ENCODE assay signal across 24 cellular contexts in the genomic region with DNA sequence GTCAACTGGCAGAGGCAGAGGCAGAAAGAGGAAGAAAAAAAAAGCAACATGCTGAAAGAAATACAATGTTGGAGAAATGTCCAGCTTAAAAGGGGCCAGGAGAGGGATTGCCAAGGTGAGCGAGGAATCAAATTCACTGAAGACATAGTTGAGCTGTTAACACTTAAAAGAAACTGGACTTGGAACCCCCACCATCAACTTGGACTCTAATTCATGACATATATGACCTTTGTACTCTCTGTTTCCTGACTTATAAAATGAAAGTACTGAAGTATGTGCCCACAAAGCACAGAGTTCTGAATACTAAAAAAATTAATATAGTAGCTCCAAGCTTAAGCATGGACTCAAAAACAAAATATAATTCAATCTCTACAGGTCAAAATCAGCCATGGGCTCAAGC. TPM values are rescaled to one million over a fixed set of nuclear protein-coding genes. Genes with fewer than 3 reads are reported as not detected.
DNase-seq lines count a peak whose midpoint lies in the region; ATAC-seq and TF ChIP-seq lines count a peak whose summit lies in the region.
"Had no signal": no experiment of that assay in that cellular context is flagged by ENCODE, and none has a peak within 500 bp of the region (broad histone marks: within the 10 kb centered on the region; RNA-seq: fewer than 3 reads in every experiment).

No MANE protein-coding gene starts in this region.

- POLR2A ChIA-PET in activated CD4-positive, alpha-beta T cell treated with anti-CD3 and anti-CD28 coated beads, Interleukin-2, amount 10 ng/mL, durations not matched to agents 7 days and 5 days (lab: Charles Lee) = no interaction called here

- no peak overlapping the region for H3K9ac ChIP-seq in KMS-11

- peaks cover 16% of the 10 kb centered on the region for H3K4me1 ChIP-seq in KMS-11 (ENCODE audit: low read depth, poor library complexity, severe bottlenecking)
- H3K4me1 ChIP-seq: BE2C, Caco-2 had no signal

- no peak for TF ChIP-seq CTCF in CD14-positive monocyte (IDR thresholded peaks at IDR 0.05)
- TF ChIP-seq CTCF in KMS-11 (conservative IDR thresholded peaks at IDR 0.05; ENCODE audit: low read depth, low read length) = no peak

- CTCF ChIA-PET in activated CD4-positive, alpha-beta T cell treated with anti-CD3 and anti-CD28 coated beads, Interleukin-2, amount 10 ng/mL, durations not matched to agents 7 days and 5 days (lab: Charles Lee) = no interaction called here

- no peak overlapping the region for H3K4me3 Mint-ChIP-seq in CD14-positive monocyte
- no peak overlapping the region for H3K4me3 Mint-ChIP-seq in activated CD4-positive, alpha-beta T cell treated with anti-CD3 and anti-CD28 coated beads, Interleukin-2, amount 10 ng/mL, durations not matched to agents 7 days and 5 days
- H3K4me3 Mint-ChIP-seq: CD4-positive, alpha-beta T cell had no signal

- DNase-seq in CD14-positive monocyte (ENCODE audit: low spot score) (no peak), NOMO-1 (lab: John Stamatoyannopoulos, UW; ENCODE audit: unreplicated experiment in 2 of 2) (peak; percentile 64 to 80), left colon (no peak), NCI-H345 treated with DMSO at 0.1 percent for 48 hours (lab: John Stamatoyannopoulos, UW; ENCODE audit: unreplicated experiment) (no peak)
- DNase-seq in activated CD4-positive, alpha-beta T cell treated with anti-CD3 and anti-CD28 coated beads, Interleukin-2, amount 10 ng/mL, durations not matched to agents 7 days and 5 days = no peak
- DNase-seq: BE2C; Caco-2; CD4-positive, alpha-beta T cell; GDM1; GOT3; IMR-90; Karpas-422; NCI-H1436; NCI-H2029; NCI-H345; NCI-H526; SHP77; T-helper 1 cell had no signal

- ATAC-seq in left colon (peak; percentile 63), GM21390 (IDR thresholded peaks at IDR 0.05; ENCODE audit: unreplicated experiment) (no peak)
- ATAC-seq: SK-N-SH treated with all-trans-retinoic acid at 6 μM for 48 hours had no signal

- H3K9me3 Mint-ChIP-seq in CD14-positive monocyte = no peaks in the 10 kb centered on the region
- H3K9me3 Mint-ChIP-seq in activated CD4-positive, alpha-beta T cell treated with anti-CD3 and anti-CD28 coated beads, Interleukin-2, amount 10 ng/mL, durations not matched to agents 7 days and 5 days = no peaks in the 10 kb centered on the region
- H3K9me3 Mint-ChIP-seq: CD4-positive, alpha-beta T cell had no signal

- peak overlapping the region; percentile 58 for H3K4me3 ChIP-seq in KMS-11 (IDR thresholded peaks at IDR 0.05; ENCODE audit: insufficient read depth, low read depth, low read length)

- H2AFZ ChIP-seq in KMS-11 (ENCODE audit: low read depth) = 0 out of 2 replicates have a peak overlapping the region, but pooled peaks have one; percentile 2

- H3K36me3 ChIP-seq in KMS-11 (ENCODE audit: insufficient read depth) = no peaks in the 10 kb centered on the region
- H3K36me3 ChIP-seq: BE2C had no signal

- peaks cover 0 to 20% (median 2%) of the 10 kb centered on the region in 3 donors for H3K27me3 Mint-ChIP-seq in CD14-positive monocyte (ENCODE audit: low read depth in 3 of 3)
- H3K27me3 Mint-ChIP-seq in activated CD4-positive, alpha-beta T cell treated with anti-CD3 and anti-CD28 coated beads, Interleukin-2, amount 10 ng/mL, durations not matched to agents 7 days and 5 days = peaks cover 11% of the 10 kb centered on the region

- H3K27me3 ChIP-seq in KMS-11 (ENCODE audit: insufficient read depth, low read depth) = no peaks in the 10 kb centered on the region
- H3K27me3 ChIP-seq: BE2C had no signal

- peak overlapping the region; percentile 36 for H3K4me2 ChIP-seq in KMS-11

- intact Hi-C loops in CD14-positive monocyte (cut with micrococcal nuclease) = no loop called here
- intact Hi-C loops in left colon (cut with DNase I, micrococcal nuclease) = no loop called here

- H4K20me1 ChIP-seq in KMS-11 (ENCODE audit: insufficient read depth) = no peaks in the 10 kb centered on the region

- no peaks in the 10 kb centered on the region for H3K36me3 Mint-ChIP-seq in CD14-positive monocyte
- H3K36me3 Mint-ChIP-seq in activated CD4-positive, alpha-beta T cell treated with anti-CD3 and anti-CD28 coated beads, Interleukin-2, amount 10 ng/mL, durations not matched to agents 7 days and 5 days (ENCODE audit: low read depth) = no peaks in the 10 kb centered on the region

- no peaks in the 10 kb centered on the region for H3K79me2 ChIP-seq in KMS-11 (ENCODE audit: insufficient read depth, low read depth)

- H3K4me1 Mint-ChIP-seq in CD14-positive monocyte = peaks cover 41% of the 10 kb centered on the region
- H3K4me1 Mint-ChIP-seq in activated CD4-positive, alpha-beta T cell treated with anti-CD3 and anti-CD28 coated beads, Interleukin-2, amount 10 ng/mL, durations not matched to agents 7 days and 5 days = no peaks in the 10 kb centered on the region

- peak overlapping the region in 5 of 7 donors; percentile 39 to 84 (median 75) for H3K27ac Mint-ChIP-seq in CD14-positive monocyte
- no peak overlapping the region for H3K27ac Mint-ChIP-seq in activated CD4-positive, alpha-beta T cell treated with anti-CD3 and anti-CD28 coated beads, Interleukin-2, amount 10 ng/mL, durations not matched to agents 7 days and 5 days
- H3K27ac Mint-ChIP-seq: CD4-positive, alpha-beta T cell had no signal

- H3K27ac ChIP-seq in KMS-11 = no peak overlapping the region

RNA-seq across cellular contexts. Expression of gene PRR9, which starts 16.1 kb away (rescaled TPM):
- polyA plus RNA-seq in CD14-positive monocyte = not detected
- not detected for total RNA-seq in left colon
- total RNA-seq in activated CD4-positive, alpha-beta T cell treated with anti-CD3 and anti-CD28 coated beads, Interleukin-2, amount 10 ng/mL, durations not matched to agents 7 days and 5 days = not detected
- total RNA-seq: Caco-2; CD4-positive, alpha-beta T cell; IMR-90; RPMI7951 had no signal
- polyA plus RNA-seq: IMR-90 had no signal

RNA-seq across cellular contexts. Expression of gene LORICRIN, which starts 26.0 kb away (rescaled TPM):
- polyA plus RNA-seq in CD14-positive monocyte = not detected
- total RNA-seq in left colon = not detected
- not detected for total RNA-seq in activated CD4-positive, alpha-beta T cell treated with anti-CD3 and anti-CD28 coated beads, Interleukin-2, amount 10 ng/mL, durations not matched to agents 7 days and 5 days
- total RNA-seq: Caco-2; CD4-positive, alpha-beta T cell; Daoy; HT1080; IMR-90; RPMI7951 had no signal
- polyA plus RNA-seq: IMR-90 had no signal

RNA-seq across cellular contexts. Expression of gene LELP1, which starts 30.2 kb away (rescaled TPM):
- polyA plus RNA-seq in CD14-positive monocyte = not detected
- not detected for total RNA-seq in left colon
- total RNA-seq in activated CD4-positive, alpha-beta T cell treated with anti-CD3 and anti-CD28 coated beads, Interleukin-2, amount 10 ng/mL, durations not matched to agents 7 days and 5 days = not detected
- total RNA-seq: Caco-2; CD4-positive, alpha-beta T cell; Daoy; HT1080; IMR-90; RPMI7951 had no signal
- polyA plus RNA-seq: IMR-90 had no signal

Comparison
In these comparisons a context has a peak if more than half of its experiments do, and no peak if none do; other contexts are left out.
1. DNase-seq: peak in NOMO-1 (2 of 2); none in CD14-positive monocyte (single experiment), left colon (0 of 2), activated CD4-positive, alpha-beta T cell treated with anti-CD3 and anti-CD28 coated beads, Interleukin-2, amount 10 ng/mL, durations not matched to agents 7 days and 5 days (single experiment) and NCI-H345 treated with DMSO at 0.1 percent for 48 hours (single experiment).